In genomic region chr5:139390639-139391569, GRCh38 we compare ENCODE assay signal across 11 cellular contexts. TPM values are rescaled to one million over a fixed set of nuclear protein-coding genes. Genes with fewer than 3 reads are reported as not detected.
A peak's percentile ranks its signal among the peaks of the same experiment; 100 is the strongest.
DNase-seq lines count a peak whose midpoint lies in the region; ATAC-seq lines count a peak whose summit lies in the region.
"Had no signal": no experiment of that assay in that cellular context is flagged by ENCODE, and none has a peak within 500 bp of the region (broad histone marks: within the 10 kb centered on the region; RNA-seq: fewer than 3 reads in every experiment).

No MANE protein-coding gene starts in this region.

- H3K4me3 ChIP-seq in skeletal muscle satellite cell (ENCODE audit: low read length): peak overlapping the region; percentile 1

- DNase-seq in T-helper 2 cell treated with Interferon-gamma antibody and Interleukin-4, amounts not matched to agents 5 μg/mL and 100 μg/mL, for 36 hours (ENCODE audit: low spot score): no peak
- DNase-seq in T-helper 2 cell (no peak), NCI-H69 (lab: John Stamatoyannopoulos, UW) (peak; percentile 21), NCI-H1105 treated with DMSO at 0.1 percent for 48 hours (lab: John Stamatoyannopoulos, UW) (no peak), T1000 (lab: John Stamatoyannopoulos, UW) (no peak)
- DNase-seq: activated CD4-positive, alpha-beta T cell treated with anti-CD3 and anti-CD28 coated beads for 4 hours; cerebellar nuclear complex; NCI-H524 treated with DMSO at 0.1 percent for 48 hours had no signal

- no peak for ATAC-seq in GM21447 (IDR thresholded peaks at IDR 0.05; ENCODE audit: unreplicated experiment)

- peaks cover 48% of the 10 kb centered on the region for H3K4me1 Mint-ChIP-seq in T-helper 2 cell treated with Interferon-gamma antibody and Interleukin-4, amounts not matched to agents 5 μg/mL and 100 μg/mL, for 36 hours (ENCODE audit: low read depth)
- peaks cover 39% of the 10 kb centered on the region for H3K4me1 Mint-ChIP-seq in dendritic cell treated with granulocyte-macrophage colony-stimulating factor and Interleukin-4, amounts not matched to agents 40 ng/mL and 50 ng/mL, for 4 days (ENCODE audit: low read depth)

- H3K27me3 Mint-ChIP-seq in T-helper 2 cell treated with Interferon-gamma antibody and Interleukin-4, amounts not matched to agents 5 μg/mL and 100 μg/mL, for 36 hours (ENCODE audit: low read depth): no peaks in the 10 kb centered on the region
- peaks cover 72% of the 10 kb centered on the region for H3K27me3 Mint-ChIP-seq in dendritic cell treated with granulocyte-macrophage colony-stimulating factor and Interleukin-4, amounts not matched to agents 40 ng/mL and 50 ng/mL, for 4 days

- H3K4me2 ChIP-seq in skeletal muscle satellite cell (ENCODE audit: low read length): peak overlapping the region; percentile 61

- H3K4me1 ChIP-seq in skeletal muscle satellite cell (ENCODE audit: control insufficient read depth, insufficient read depth, low read length): peaks cover 40% of the 10 kb centered on the region

- peaks cover 20% of the 10 kb centered on the region for H3K36me3 Mint-ChIP-seq in T-helper 2 cell treated with Interferon-gamma antibody and Interleukin-4, amounts not matched to agents 5 μg/mL and 100 μg/mL, for 36 hours (ENCODE audit: low read depth)
- H3K36me3 Mint-ChIP-seq in dendritic cell treated with granulocyte-macrophage colony-stimulating factor and Interleukin-4, amounts not matched to agents 40 ng/mL and 50 ng/mL, for 4 days (ENCODE audit: low read depth): no peaks in the 10 kb centered on the region

- no peaks in the 10 kb centered on the region for H3K9me3 Mint-ChIP-seq in T-helper 2 cell treated with Interferon-gamma antibody and Interleukin-4, amounts not matched to agents 5 μg/mL and 100 μg/mL, for 36 hours
- H3K9me3 Mint-ChIP-seq in dendritic cell treated with granulocyte-macrophage colony-stimulating factor and Interleukin-4, amounts not matched to agents 40 ng/mL and 50 ng/mL, for 4 days: no peaks in the 10 kb centered on the region

- H3K9ac ChIP-seq in skeletal muscle satellite cell (ENCODE audit: low read depth, low read length): peak overlapping the region; percentile 32

- H3K4me3 Mint-ChIP-seq in T-helper 2 cell treated with Interferon-gamma antibody and Interleukin-4, amounts not matched to agents 5 μg/mL and 100 μg/mL, for 36 hours: peak overlapping the region; percentile 100
- H3K4me3 Mint-ChIP-seq in dendritic cell treated with granulocyte-macrophage colony-stimulating factor and Interleukin-4, amounts not matched to agents 40 ng/mL and 50 ng/mL, for 4 days: no peak overlapping the region

- intact Hi-C loops in dendritic cell treated with granulocyte-macrophage colony-stimulating factor and Interleukin-4, amounts not matched to agents 40 ng/mL and 50 ng/mL, for 4 days (cut with micrococcal nuclease): loop anchor here (5.0 kb wide), 1 partner anchor 49 kb away; the partner anchor contains the start of gene PAIP2

- no peaks in the 10 kb centered on the region for H3K9me3 ChIP-seq in skeletal muscle satellite cell (replicated peaks; ENCODE audit: low read length)

- no peaks in the 10 kb centered on the region for H3K36me3 ChIP-seq in skeletal muscle satellite cell (ENCODE audit: insufficient read depth, low read length)

- H3K27ac Mint-ChIP-seq in T-helper 2 cell treated with Interferon-gamma antibody and Interleukin-4, amounts not matched to agents 5 μg/mL and 100 μg/mL, for 36 hours: peak overlapping the region; percentile 100
- H3K27ac Mint-ChIP-seq in dendritic cell treated with granulocyte-macrophage colony-stimulating factor and Interleukin-4, amounts not matched to agents 40 ng/mL and 50 ng/mL, for 4 days: peak overlapping the region; percentile 60

- H3K27me3 ChIP-seq in skeletal muscle satellite cell (ENCODE audit: control insufficient read depth, insufficient read depth, low read length): peaks cover 6% of the 10 kb centered on the region

RNA-seq across cellular contexts. Expression of gene MZB1, which starts 1.2 kb away (rescaled TPM):
- not detected in 2 replicates for total RNA-seq in skeletal muscle satellite cell (2012; rRNA removed)

RNA-seq across cellular contexts. Expression of gene PROB1, which starts 4.0 kb away (rescaled TPM):
- 0.87 and 1.5 TPM in 2 replicates for total RNA-seq in skeletal muscle satellite cell (2012; rRNA removed)

RNA-seq across cellular contexts. Expression of gene SLC23A1, which starts 7.8 kb away (rescaled TPM):
- total RNA-seq in skeletal muscle satellite cell (2012; rRNA removed): not detected in 2 replicates

RNA-seq across cellular contexts. Expression of gene SPATA24, which starts 13.0 kb away (rescaled TPM):
- 2.0 and 6.3 TPM in 2 replicates for total RNA-seq in skeletal muscle satellite cell (2012; rRNA removed)

RNA-seq across cellular contexts. Expression of gene DNAJC18, which starts 48.4 kb away (rescaled TPM):
- 2.2 and 3.5 TPM in 2 replicates for total RNA-seq in skeletal muscle satellite cell (2012; rRNA removed)
